Comparison of ENCODE assay signal across 1 cellular context in genomic region chr19:47130589-47131168, GRCh38.
TF ChIP-seq lines count a peak whose summit lies in the region.

TSS of gene SAE1 (plus strand) at chr19:47130835. CDS start at chr19:47130931, 96 bp downstream.

TF ChIP-seq in WTC11, 78 proteins besides CTCF, POLR2A, EP300 and RAD21 (continued from another document):
- TF ChIP-seq ZNF396 (CRISPR knock-in tag; IDR thresholded peaks at IDR 0.05; ENCODE audit: borderline replicate concordance) (no peak), FOXJ3 (CRISPR knock-in tag; IDR thresholded peaks at IDR 0.05; ENCODE audit: borderline replicate concordance) (no peak), NFE2L1 (CRISPR knock-in tag; IDR thresholded peaks at IDR 0.05) (peak; percentile 13; the same call in 1 of the 2 replicates), ZNF232 (CRISPR knock-in tag; IDR thresholded peaks at IDR 0.05) (peak; percentile 81), EMX1 (CRISPR knock-in tag; IDR thresholded peaks at IDR 0.05) (no peak), FOXP4 (CRISPR knock-in tag; IDR thresholded peaks at IDR 0.05) (peak; percentile 76), E2F5 (CRISPR knock-in tag; IDR thresholded peaks at IDR 0.05) (peak; percentile 79), ZBTB21 (CRISPR knock-in tag; IDR thresholded peaks at IDR 0.05; ENCODE audit: borderline replicate concordance) (no peak), NR3C1 (CRISPR knock-in tag; conservative IDR thresholded peaks at IDR 0.05; ENCODE audit: low read depth) (no peak), IRF2 (CRISPR knock-in tag; IDR thresholded peaks at IDR 0.05; ENCODE audit: borderline replicate concordance, low read depth) (no peak), ETV6 (CRISPR knock-in tag; IDR thresholded peaks at IDR 0.05) (peak; percentile 72; the same call in 1 of the 2 replicates), TEAD4 (CRISPR knock-in tag; IDR thresholded peaks at IDR 0.05) (no peak), SP1 (CRISPR knock-in tag; conservative IDR thresholded peaks at IDR 0.05) (peak; percentile 72), ZNF423 (CRISPR knock-in tag; IDR thresholded peaks at IDR 0.05) (no peak), SMAD4 (CRISPR knock-in tag; IDR thresholded peaks at IDR 0.05) (no peak), ZNF121 (CRISPR knock-in tag; IDR thresholded peaks at IDR 0.05) (peak; percentile 63), AFF4 (CRISPR knock-in tag; IDR thresholded peaks at IDR 0.05; ENCODE audit: borderline replicate concordance) (no peak), RELA (CRISPR knock-in tag; IDR thresholded peaks at IDR 0.05; ENCODE audit: borderline replicate concordance) (peak; percentile 62; the same call in 1 of the 2 replicates), RORB (CRISPR knock-in tag; IDR thresholded peaks at IDR 0.05) (no peak)
